Comparison of ENCODE assay signal across 1 cellular context in the genomic region with DNA sequence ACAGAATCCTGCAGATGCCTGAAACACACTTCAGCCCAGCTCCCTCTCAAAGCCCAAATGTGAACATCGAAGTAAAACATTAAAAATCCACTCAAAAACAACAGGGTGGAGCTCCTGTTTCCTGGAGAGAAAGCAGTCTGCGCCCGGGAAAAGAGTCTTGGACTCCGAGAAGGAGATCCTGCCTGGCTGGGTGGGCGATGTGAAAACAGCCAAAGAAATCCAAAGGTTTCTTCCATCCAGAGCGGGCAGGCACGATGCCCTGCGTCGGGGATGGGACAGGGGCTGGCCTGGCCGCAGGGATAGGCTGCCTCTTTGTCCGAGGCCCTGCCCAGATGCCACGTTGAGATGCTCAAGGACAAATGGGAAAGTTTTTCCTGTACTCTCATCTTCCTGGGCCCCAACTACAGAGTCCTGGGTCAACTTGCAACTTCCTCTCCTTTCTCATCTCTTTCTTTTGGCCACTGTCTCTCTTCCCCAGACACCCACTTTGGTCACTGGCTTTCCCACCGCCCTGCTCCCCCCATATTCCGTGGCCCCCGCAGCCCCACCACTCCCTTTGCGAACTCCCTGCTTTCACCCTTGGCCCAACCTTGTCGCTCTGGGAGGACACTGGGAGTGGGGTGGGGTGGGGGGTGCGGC.
TF ChIP-seq lines count a peak whose summit lies in the region.

No MANE protein-coding gene starts in this region.

TF ChIP-seq in HepG2, 621 proteins besides CTCF, POLR2A, EP300 and RAD21 (continued from another document and continues in another):
- TF ChIP-seq RNF2 (conservative IDR thresholded peaks at IDR 0.05; ENCODE audit: low read depth) (no peak), RARG (CRISPR knock-in tag; IDR thresholded peaks at IDR 0.05; ENCODE audit: low read depth) (no peak), ZNF546 (CRISPR knock-in tag; conservative IDR thresholded peaks at IDR 0.05) (0 out of 2 replicates have a peak, but pooled peaks have one; percentile 5), ZNF343 (CRISPR knock-in tag; IDR thresholded peaks at IDR 0.05) (no peak), ATF1 (CRISPR knock-in tag; IDR thresholded peaks at IDR 0.05) (no peak; the same call in 1 of the 2 replicates), ZNF777 (CRISPR knock-in tag; IDR thresholded peaks at IDR 0.05) (no peak; the same call in 1 of the 2 replicates), ZNF33A (CRISPR knock-in tag; IDR thresholded peaks at IDR 0.05; ENCODE audit: borderline replicate concordance) (no peak), PHF20 (CRISPR knock-in tag; IDR thresholded peaks at IDR 0.05) (no peak), PRMT3 (CRISPR knock-in tag; IDR thresholded peaks at IDR 0.05; ENCODE audit: borderline replicate concordance, low read depth) (no peak), PAX8 (CRISPR knock-in tag; IDR thresholded peaks at IDR 0.05; ENCODE audit: borderline replicate concordance) (no peak), IRX3 (CRISPR knock-in tag; IDR thresholded peaks at IDR 0.05; ENCODE audit: borderline replicate concordance, low read depth) (no peak), ZSCAN31 (CRISPR knock-in tag; IDR thresholded peaks at IDR 0.05; ENCODE audit: low read depth) (peak; percentile 19; the same call in 1 of the 2 replicates), GABPA (IDR thresholded peaks at IDR 0.05; ENCODE audit: low read depth, low read length) (no peak), GABPA (CRISPR knock-in tag; IDR thresholded peaks at IDR 0.05; ENCODE audit: low read depth) (peak; percentile 72), MXI1 (IDR thresholded peaks at IDR 0.05; ENCODE audit: borderline replicate concordance, low read depth, low read length) (peak; percentile 66; the same call in 1 of the 3 replicates), MXD4 (CRISPR knock-in tag; IDR thresholded peaks at IDR 0.05) (peak; percentile 72), ZSCAN25 (CRISPR knock-in tag; IDR thresholded peaks at IDR 0.05) (no peak), ZNF678 (CRISPR knock-in tag; IDR thresholded peaks at IDR 0.05) (no peak), CENPX (CRISPR knock-in tag; IDR thresholded peaks at IDR 0.05) (no peak), SNAI1 (CRISPR knock-in tag; IDR thresholded peaks at IDR 0.05; ENCODE audit: borderline replicate concordance) (no peak), ZIK1 (CRISPR knock-in tag; IDR thresholded peaks at IDR 0.05; ENCODE audit: borderline replicate concordance, low read depth) (no peak), GTF3A (CRISPR knock-in tag; conservative IDR thresholded peaks at IDR 0.05) (no peak), ZNF766 (CRISPR knock-in tag; IDR thresholded peaks at IDR 0.05; ENCODE audit: borderline replicate concordance) (peak; percentile 85), ZZZ3 (CRISPR knock-in tag; IDR thresholded peaks at IDR 0.05; ENCODE audit: borderline replicate concordance) (no peak), ZNF878 (CRISPR knock-in tag; IDR thresholded peaks at IDR 0.05) (peak; percentile 69; the same call in 1 of the 2 replicates), FOXM1 (CRISPR knock-in tag; IDR thresholded peaks at IDR 0.05) (no peak), ZNF775 (CRISPR knock-in tag; IDR thresholded peaks at IDR 0.05; ENCODE audit: borderline replicate concordance) (no peak), ZKSCAN5 (CRISPR knock-in tag; IDR thresholded peaks at IDR 0.05) (no peak), ZNF510 (CRISPR knock-in tag; IDR thresholded peaks at IDR 0.05; ENCODE audit: low read depth) (no peak)
- TF ChIP-seq, protein P1, sequence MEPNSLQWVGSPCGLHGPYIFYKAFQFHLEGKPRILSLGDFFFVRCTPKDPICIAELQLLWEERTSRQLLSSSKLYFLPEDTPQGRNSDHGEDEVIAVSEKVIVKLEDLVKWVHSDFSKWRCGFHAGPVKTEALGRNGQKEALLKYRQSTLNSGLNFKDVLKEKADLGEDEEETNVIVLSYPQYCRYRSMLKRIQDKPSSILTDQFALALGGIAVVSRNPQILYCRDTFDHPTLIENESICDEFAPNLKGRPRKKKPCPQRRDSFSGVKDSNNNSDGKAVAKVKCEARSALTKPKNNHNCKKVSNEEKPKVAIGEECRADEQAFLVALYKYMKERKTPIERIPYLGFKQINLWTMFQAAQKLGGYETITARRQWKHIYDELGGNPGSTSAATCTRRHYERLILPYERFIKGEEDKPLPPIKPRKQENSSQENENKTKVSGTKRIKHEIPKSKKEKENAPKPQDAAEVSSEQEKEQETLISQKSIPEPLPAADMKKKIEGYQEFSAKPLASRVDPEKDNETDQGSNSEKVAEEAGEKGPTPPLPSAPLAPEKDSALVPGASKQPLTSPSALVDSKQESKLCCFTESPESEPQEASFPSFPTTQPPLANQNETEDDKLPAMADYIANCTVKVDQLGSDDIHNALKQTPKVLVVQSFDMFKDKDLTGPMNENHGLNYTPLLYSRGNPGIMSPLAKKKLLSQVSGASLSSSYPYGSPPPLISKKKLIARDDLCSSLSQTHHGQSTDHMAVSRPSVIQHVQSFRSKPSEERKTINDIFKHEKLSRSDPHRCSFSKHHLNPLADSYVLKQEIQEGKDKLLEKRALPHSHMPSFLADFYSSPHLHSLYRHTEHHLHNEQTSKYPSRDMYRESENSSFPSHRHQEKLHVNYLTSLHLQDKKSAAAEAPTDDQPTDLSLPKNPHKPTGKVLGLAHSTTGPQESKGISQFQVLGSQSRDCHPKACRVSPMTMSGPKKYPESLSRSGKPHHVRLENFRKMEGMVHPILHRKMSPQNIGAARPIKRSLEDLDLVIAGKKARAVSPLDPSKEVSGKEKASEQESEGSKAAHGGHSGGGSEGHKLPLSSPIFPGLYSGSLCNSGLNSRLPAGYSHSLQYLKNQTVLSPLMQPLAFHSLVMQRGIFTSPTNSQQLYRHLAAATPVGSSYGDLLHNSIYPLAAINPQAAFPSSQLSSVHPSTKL (CRISPR knock-in tag; IDR thresholded peaks at IDR 0.05), result peak; percentile 34; the same call in 1 of the 2 replicates
- TF ChIP-seq, protein P2, sequence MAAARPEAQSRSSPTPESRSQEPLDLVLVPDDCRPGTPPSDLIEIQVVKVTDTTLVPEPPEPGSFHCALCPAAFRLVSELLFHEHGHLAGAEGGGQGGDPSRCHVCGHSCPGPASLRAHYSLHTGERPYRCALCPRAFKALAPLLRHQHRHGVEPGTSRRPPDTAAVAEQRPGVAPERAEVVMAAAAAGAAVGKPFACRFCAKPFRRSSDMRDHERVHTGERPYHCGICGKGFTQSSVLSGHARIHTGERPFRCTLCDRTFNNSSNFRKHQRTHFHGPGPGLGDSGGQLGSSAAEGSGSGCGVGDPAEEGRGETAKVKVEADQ (CRISPR knock-in tag; IDR thresholded peaks at IDR 0.05; ENCODE audit: borderline replicate concordance), result no peak
- TF ChIP-seq, protein P3, sequence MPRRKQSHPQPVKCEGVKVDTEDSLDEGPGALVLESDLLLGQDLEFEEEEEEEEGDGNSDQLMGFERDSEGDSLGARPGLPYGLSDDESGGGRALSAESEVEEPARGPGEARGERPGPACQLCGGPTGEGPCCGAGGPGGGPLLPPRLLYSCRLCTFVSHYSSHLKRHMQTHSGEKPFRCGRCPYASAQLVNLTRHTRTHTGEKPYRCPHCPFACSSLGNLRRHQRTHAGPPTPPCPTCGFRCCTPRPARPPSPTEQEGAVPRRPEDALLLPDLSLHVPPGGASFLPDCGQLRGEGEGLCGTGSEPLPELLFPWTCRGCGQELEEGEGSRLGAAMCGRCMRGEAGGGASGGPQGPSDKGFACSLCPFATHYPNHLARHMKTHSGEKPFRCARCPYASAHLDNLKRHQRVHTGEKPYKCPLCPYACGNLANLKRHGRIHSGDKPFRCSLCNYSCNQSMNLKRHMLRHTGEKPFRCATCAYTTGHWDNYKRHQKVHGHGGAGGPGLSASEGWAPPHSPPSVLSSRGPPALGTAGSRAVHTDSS (CRISPR knock-in tag; conservative IDR thresholded peaks at IDR 0.05), result no peak
- TF ChIP-seq, protein P4, sequence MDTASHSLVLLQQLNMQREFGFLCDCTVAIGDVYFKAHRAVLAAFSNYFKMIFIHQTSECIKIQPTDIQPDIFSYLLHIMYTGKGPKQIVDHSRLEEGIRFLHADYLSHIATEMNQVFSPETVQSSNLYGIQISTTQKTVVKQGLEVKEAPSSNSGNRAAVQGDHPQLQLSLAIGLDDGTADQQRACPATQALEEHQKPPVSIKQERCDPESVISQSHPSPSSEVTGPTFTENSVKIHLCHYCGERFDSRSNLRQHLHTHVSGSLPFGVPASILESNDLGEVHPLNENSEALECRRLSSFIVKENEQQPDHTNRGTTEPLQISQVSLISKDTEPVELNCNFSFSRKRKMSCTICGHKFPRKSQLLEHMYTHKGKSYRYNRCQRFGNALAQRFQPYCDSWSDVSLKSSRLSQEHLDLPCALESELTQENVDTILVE (CRISPR knock-in tag; IDR thresholded peaks at IDR 0.05), result no peak
- TF ChIP-seq, protein P5, sequence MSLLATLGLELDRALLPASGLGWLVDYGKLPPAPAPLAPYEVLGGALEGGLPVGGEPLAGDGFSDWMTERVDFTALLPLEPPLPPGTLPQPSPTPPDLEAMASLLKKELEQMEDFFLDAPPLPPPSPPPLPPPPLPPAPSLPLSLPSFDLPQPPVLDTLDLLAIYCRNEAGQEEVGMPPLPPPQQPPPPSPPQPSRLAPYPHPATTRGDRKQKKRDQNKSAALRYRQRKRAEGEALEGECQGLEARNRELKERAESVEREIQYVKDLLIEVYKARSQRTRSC (CRISPR knock-in tag; IDR thresholded peaks at IDR 0.05; ENCODE audit: low read depth), result no peak
- TF ChIP-seq, protein P6, sequence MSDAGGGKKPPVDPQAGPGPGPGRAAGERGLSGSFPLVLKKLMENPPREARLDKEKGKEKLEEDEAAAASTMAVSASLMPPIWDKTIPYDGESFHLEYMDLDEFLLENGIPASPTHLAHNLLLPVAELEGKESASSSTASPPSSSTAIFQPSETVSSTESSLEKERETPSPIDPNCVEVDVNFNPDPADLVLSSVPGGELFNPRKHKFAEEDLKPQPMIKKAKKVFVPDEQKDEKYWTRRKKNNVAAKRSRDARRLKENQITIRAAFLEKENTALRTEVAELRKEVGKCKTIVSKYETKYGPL (CRISPR knock-in tag; IDR thresholded peaks at IDR 0.05), result 0 out of 2 replicates have a peak, but pooled peaks have one; percentile 6
- TF ChIP-seq, protein P7, sequence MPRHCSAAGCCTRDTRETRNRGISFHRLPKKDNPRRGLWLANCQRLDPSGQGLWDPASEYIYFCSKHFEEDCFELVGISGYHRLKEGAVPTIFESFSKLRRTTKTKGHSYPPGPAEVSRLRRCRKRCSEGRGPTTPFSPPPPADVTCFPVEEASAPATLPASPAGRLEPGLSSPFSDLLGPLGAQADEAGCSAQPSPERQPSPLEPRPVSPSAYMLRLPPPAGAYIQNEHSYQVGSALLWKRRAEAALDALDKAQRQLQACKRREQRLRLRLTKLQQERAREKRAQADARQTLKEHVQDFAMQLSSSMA (CRISPR knock-in tag; IDR thresholded peaks at IDR 0.05), result 0 out of 2 replicates have a peak, but pooled peaks have one; percentile 56
- TF ChIP-seq, protein P8, sequence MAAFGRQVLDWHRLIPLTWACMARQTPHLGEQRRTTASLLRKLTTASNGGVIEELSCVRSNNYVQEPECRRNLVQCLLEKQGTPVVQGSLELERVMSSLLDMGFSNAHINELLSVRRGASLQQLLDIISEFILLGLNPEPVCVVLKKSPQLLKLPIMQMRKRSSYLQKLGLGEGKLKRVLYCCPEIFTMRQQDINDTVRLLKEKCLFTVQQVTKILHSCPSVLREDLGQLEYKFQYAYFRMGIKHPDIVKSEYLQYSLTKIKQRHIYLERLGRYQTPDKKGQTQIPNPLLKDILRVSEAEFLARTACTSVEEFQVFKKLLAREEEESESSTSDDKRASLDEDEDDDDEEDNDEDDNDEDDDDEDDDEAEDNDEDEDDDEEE (CRISPR knock-in tag; IDR thresholded peaks at IDR 0.05), result no peak
- TF ChIP-seq, protein P9, sequence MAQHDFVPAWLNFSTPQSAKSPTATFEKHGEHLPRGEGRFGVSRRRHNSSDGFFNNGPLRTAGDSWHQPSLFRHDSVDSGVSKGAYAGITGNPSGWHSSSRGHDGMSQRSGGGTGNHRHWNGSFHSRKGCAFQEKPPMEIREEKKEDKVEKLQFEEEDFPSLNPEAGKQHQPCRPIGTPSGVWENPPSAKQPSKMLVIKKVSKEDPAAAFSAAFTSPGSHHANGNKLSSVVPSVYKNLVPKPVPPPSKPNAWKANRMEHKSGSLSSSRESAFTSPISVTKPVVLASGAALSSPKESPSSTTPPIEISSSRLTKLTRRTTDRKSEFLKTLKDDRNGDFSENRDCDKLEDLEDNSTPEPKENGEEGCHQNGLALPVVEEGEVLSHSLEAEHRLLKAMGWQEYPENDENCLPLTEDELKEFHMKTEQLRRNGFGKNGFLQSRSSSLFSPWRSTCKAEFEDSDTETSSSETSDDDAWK (CRISPR knock-in tag; IDR thresholded peaks at IDR 0.05), result no peak
- TF ChIP-seq, protein P10, sequence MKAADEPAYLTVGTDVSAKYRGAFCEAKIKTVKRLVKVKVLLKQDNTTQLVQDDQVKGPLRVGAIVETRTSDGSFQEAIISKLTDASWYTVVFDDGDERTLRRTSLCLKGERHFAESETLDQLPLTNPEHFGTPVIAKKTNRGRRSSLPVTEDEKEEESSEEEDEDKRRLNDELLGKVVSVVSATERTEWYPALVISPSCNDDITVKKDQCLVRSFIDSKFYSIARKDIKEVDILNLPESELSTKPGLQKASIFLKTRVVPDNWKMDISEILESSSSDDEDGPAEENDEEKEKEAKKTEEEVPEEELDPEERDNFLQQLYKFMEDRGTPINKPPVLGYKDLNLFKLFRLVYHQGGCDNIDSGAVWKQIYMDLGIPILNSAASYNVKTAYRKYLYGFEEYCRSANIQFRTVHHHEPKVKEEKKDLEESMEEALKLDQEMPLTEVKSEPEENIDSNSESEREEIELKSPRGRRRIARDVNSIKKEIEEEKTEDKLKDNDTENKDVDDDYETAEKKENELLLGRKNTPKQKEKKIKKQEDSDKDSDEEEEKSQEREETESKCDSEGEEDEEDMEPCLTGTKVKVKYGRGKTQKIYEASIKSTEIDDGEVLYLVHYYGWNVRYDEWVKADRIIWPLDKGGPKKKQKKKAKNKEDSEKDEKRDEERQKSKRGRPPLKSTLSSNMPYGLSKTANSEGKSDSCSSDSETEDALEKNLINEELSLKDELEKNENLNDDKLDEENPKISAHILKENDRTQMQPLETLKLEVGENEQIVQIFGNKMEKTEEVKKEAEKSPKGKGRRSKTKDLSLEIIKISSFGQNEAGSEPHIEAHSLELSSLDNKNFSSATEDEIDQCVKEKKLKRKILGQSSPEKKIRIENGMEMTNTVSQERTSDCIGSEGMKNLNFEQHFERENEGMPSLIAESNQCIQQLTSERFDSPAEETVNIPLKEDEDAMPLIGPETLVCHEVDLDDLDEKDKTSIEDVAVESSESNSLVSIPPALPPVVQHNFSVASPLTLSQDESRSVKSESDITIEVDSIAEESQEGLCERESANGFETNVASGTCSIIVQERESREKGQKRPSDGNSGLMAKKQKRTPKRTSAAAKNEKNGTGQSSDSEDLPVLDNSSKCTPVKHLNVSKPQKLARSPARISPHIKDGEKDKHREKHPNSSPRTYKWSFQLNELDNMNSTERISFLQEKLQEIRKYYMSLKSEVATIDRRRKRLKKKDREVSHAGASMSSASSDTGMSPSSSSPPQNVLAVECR (CRISPR knock-in tag; IDR thresholded peaks at IDR 0.05; ENCODE audit: borderline replicate concordance), result peak; percentile 56; the same call in 1 of the 2 replicates
